In the genomic region with DNA sequence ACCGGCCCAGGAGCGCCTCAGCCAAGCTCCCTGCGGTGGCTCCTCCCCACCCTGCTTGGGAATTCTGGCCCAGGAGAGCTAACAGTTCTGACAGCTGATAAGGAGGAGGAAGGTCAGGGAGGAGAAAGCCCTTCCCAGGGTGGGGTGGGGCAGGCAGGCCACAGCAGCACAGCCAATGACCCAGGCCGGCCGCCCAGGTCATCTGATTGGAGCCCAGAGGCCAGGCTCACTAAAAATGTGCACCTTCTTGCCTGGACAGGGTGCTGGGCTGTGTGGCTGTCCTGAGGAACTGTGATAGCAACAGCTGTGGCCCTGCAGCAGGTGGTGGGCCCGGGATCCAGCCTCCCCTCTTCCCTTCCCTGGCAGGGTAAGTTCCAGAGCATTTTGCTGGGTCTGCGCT, we compare ENCODE assay signal across 24 cellular contexts. TPM values are rescaled to one million over a fixed set of nuclear protein-coding genes. Genes with fewer than 3 reads are reported as not detected.
DNase-seq lines count a peak whose midpoint lies in the region; ATAC-seq, FAIRE-seq and TF ChIP-seq lines count a peak whose summit lies in the region.
"Had no signal": no experiment of that assay in that cellular context is flagged by ENCODE, and none has a peak within 500 bp of the region (broad histone marks: within the 10 kb centered on the region; RNA-seq: fewer than 3 reads in every experiment).

No MANE protein-coding gene starts in this region.

- H3K4me3 ChIP-seq in right atrium auricular region (no peak overlapping the region), left ventricle myocardium inferior (peak overlapping the region; percentile 38), mucosa of rectum (ENCODE audit: low read length in 2 of 2) (no peak overlapping the region)
- H3K4me3 ChIP-seq: thyroid gland had no signal

- ATAC-seq in Right ventricle myocardium superior (ENCODE audit: poor library complexity), result peak; percentile 77
- ATAC-seq: Panc1 had no signal

- TF ChIP-seq CTCF in right atrium auricular region (IDR thresholded peaks at IDR 0.05) (no peak), left ventricle myocardium inferior (IDR thresholded peaks at IDR 0.05; ENCODE audit: borderline replicate concordance) (no peak)

- peak overlapping the region in 1 of 2 donors; percentile 64 for H3K9ac ChIP-seq in mucosa of rectum (ENCODE audit: low read depth in 1 of 2, low read length in 2 of 2)

- DNase-seq in Right ventricle myocardium superior, result peak; percentile 70
- DNase-seq in right atrium auricular region (ENCODE audit: low spot score), result no peak
- DNase-seq in left ventricle myocardium inferior, result peak; percentile 58
- DNase-seq in amygdala (lab: John Stamatoyannopoulos, UW), result no peak
- no peak for DNase-seq in NCI-H2196 treated with DMSO at 0.1 percent for 48 hours (lab: John Stamatoyannopoulos, UW; ENCODE audit: unreplicated experiment)
- DNase-seq in activated CD4-positive, CD25-positive, alpha-beta regulatory T cell (lab: John Stamatoyannopoulos, UW), result no peak
- DNase-seq in frontal cortex (ENCODE audit: low spot score in 2 of 2), result no peak
- DNase-seq: 8988T; activated CD4-positive, alpha-beta T cell treated with anti-CD3 and anti-CD28 coated beads, Interleukin-2, amount 10 ng/mL, durations not matched to agents 7 days and 5 days; activated CD8-positive, alpha-beta memory T cell treated with anti-CD3 and anti-CD28 coated beads, Interleukin-2, amount 50 U/mL, for 48 hours; activated naive CD4-positive, alpha-beta T cell; C1 segment of cervical spinal cord; cortex of kidney; DMS53; KBM-7; NCI-H1092; NCI-H748 treated with DMSO at 0.1 percent for 48 hours; occipital lobe; thyroid gland had no signal

- H3K36me3 ChIP-seq in right atrium auricular region (no peaks in the 10 kb centered on the region), left ventricle myocardium inferior (no peaks in the 10 kb centered on the region), mucosa of rectum (ENCODE audit: control insufficient read depth in 2 of 2, insufficient read depth in 2 of 2, low read length in 2 of 2) (no peaks in the 10 kb centered on the region)
- H3K36me3 ChIP-seq: thyroid gland had no signal

- peak overlapping the region in 1 of 2 donors; percentile 34 for H3K27ac ChIP-seq in right atrium auricular region
- H3K27ac ChIP-seq in left ventricle myocardium inferior (replicated peaks), result peak overlapping the region; percentile 80
- H3K27ac ChIP-seq in mucosa of rectum (ENCODE audit: low read depth in 2 of 2, low read length in 2 of 2), result peak overlapping the region; percentile 9 to 45
- H3K27ac ChIP-seq: thyroid gland had no signal

- intact Hi-C loops in Right ventricle myocardium superior (cut with DNase I), result no loop called here
- intact Hi-C loops in left ventricle myocardium inferior (cut with micrococcal nuclease), result no loop called here

- peaks cover 0 to 47% of the 10 kb centered on the region in 2 donors for H3K4me1 ChIP-seq in right atrium auricular region
- H3K4me1 ChIP-seq in left ventricle myocardium inferior, result peaks cover 63% of the 10 kb centered on the region
- H3K4me1 ChIP-seq in mucosa of rectum (ENCODE audit: control insufficient read depth in 2 of 2, insufficient read depth in 2 of 2, low read length in 2 of 2), result peaks cover 22 to 23% of the 10 kb centered on the region in 2 donors

- H3K27me3 ChIP-seq in right atrium auricular region (no peaks in the 10 kb centered on the region), left ventricle myocardium inferior (ENCODE audit: low read depth) (no peaks in the 10 kb centered on the region), mucosa of rectum (ENCODE audit: control insufficient read depth in 2 of 2, insufficient read depth in 2 of 2, low read length in 2 of 2) (peaks cover 1 to 3% of the 10 kb centered on the region in 2 donors)
- H3K27me3 ChIP-seq: thyroid gland had no signal

- H3K9me3 ChIP-seq in right atrium auricular region (no peaks in the 10 kb centered on the region), left ventricle myocardium inferior (replicated peaks) (no peaks in the 10 kb centered on the region), mucosa of rectum (ENCODE audit: control insufficient read depth in 2 of 2, low read length in 2 of 2) (no peaks in the 10 kb centered on the region)
- H3K9me3 ChIP-seq: thyroid gland had no signal

- FAIRE-seq in frontal cortex (lab: Jason Lieb, UNC), result no peak
- FAIRE-seq: astrocyte, endothelial cell of umbilical vein, H1 had no signal

RNA-seq across cellular contexts. Expression of a gene that starts 17.2 kb away (rescaled TPM):
- 8.2 TPM for total RNA-seq in Right ventricle myocardium superior
- 10 to 100 TPM in 1 of 2 donors, 1 to 10 TPM in 1; 8.9 to 13.9 TPM for total RNA-seq in right atrium auricular region
- 13.6 TPM for total RNA-seq in left ventricle myocardium inferior
- total RNA-seq in frontal cortex, result 1.6 TPM
- total RNA-seq: H1 had no signal

RNA-seq across cellular contexts. Expression of a gene that starts 23.2 kb away (rescaled TPM):
- 26.8 TPM for total RNA-seq in Right ventricle myocardium superior
- total RNA-seq in right atrium auricular region, result 10 to 100 TPM in 1 of 2 donors, 1 to 10 TPM in 1; 5.7 to 11.2 TPM
- 43.5 TPM for total RNA-seq in left ventricle myocardium inferior
- 9.4 TPM for total RNA-seq in frontal cortex

Comparison
In these comparisons a context has a peak if more than half of its experiments do, and no peak if none do; other contexts are left out.
1. DNase-seq: peak in Right ventricle myocardium superior (single experiment) and left ventricle myocardium inferior (single experiment); none in right atrium auricular region (single experiment), amygdala (0 of 56), NCI-H2196 treated with DMSO at 0.1 percent for 48 hours (single experiment), activated CD4-positive, CD25-positive, alpha-beta regulatory T cell (0 of 4) and frontal cortex (0 of 2).